Comparison of ENCODE assay signal across 20 cellular contexts in the genomic region with DNA sequence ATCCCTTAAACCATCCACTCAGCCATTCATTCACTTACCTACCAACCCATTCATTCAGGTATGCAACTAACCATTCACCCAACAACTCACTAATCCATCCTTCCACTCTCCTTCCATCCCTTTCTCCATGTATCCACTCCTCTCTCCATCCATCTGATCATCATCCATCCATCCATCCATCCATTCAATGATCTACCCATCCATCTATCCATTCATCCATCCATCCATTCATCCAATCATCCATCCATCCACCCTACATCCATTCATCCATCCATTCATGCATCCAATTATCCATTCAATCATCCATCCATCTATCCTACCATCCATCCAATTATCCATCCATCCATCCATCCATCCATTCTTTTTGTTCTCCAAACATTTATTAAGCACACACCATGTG. TPM values are rescaled to one million over a fixed set of nuclear protein-coding genes. Genes with fewer than 3 reads are reported as not detected.
DNase-seq lines count a peak whose midpoint lies in the region; ATAC-seq, FAIRE-seq and TF ChIP-seq lines count a peak whose summit lies in the region.
"Had no signal": no experiment of that assay in that cellular context is flagged by ENCODE, and none has a peak within 500 bp of the region (broad histone marks: within the 10 kb centered on the region; RNA-seq: fewer than 3 reads in every experiment).

No MANE protein-coding gene starts in this region.

- TF ChIP-seq RAD21 in HepG2 (CRISPR knock-in tag; IDR thresholded peaks at IDR 0.05) (no peak), H1 (IDR thresholded peaks at IDR 0.05 in 1 of 2, conservative IDR thresholded peaks at IDR 0.05 in 1 of 2; ENCODE audit: low read depth in 2 of 2, low read length in 2 of 2) (no peak)

- H4K20me1 ChIP-seq in HepG2 (ENCODE audit: insufficient read depth, low read length) (no peaks in the 10 kb centered on the region), H1 (replicated peaks in 1 of 2; ENCODE audit: control insufficient read depth in 1 of 2, insufficient read depth in 2 of 2, low read length in 2 of 2) (peaks cover 0 to 2% of the 10 kb centered on the region in 2 experiments)
- H4K20me1 ChIP-seq: BLaER1 treated with 17β-estradiol and CSF1 and Interleukin-3, amounts not matched to agents 10 nM and 100 nM had no signal

- H3K9me3 ChIP-seq in HepG2 (ENCODE audit: low read length) = no peaks in the 10 kb centered on the region
- H3K9me3 ChIP-seq in right lobe of liver = no peaks in the 10 kb centered on the region
- no peaks in the 10 kb centered on the region for H3K9me3 ChIP-seq in Panc1 (ENCODE audit: control insufficient read depth, insufficient read depth, low read depth, low read length)
- no peaks in the 10 kb centered on the region for H3K9me3 ChIP-seq in H1 (ENCODE audit: insufficient read depth in 2 of 2, low read depth in 1 of 2, low read length in 1 of 2)
- H3K9me3 ChIP-seq in effector memory CD4-positive, alpha-beta T cell (ENCODE audit: control insufficient read depth, low read length) = no peaks in the 10 kb centered on the region

- TF ChIP-seq CTCF in HepG2 (CRISPR knock-in tag; IDR thresholded peaks at IDR 0.05) (no peak), right lobe of liver (IDR thresholded peaks at IDR 0.05) (no peak), Panc1 (IDR thresholded peaks at IDR 0.05) (no peak), H1 (IDR thresholded peaks at IDR 0.05; ENCODE audit: control extremely low read depth in 1 of 3, insufficient read depth in 1 of 3, low read depth in 1 of 3, low read length in 3 of 3) (no peak)

- no peak overlapping the region for H3K14ac ChIP-seq in H1 (ENCODE audit: insufficient read length)

- H2BK12ac ChIP-seq in H1 (ENCODE audit: low read depth, low read length) = no peak overlapping the region

- no peak overlapping the region for H2BK15ac ChIP-seq in H1 (ENCODE audit: low read length)

- H3K36me3 ChIP-seq in HepG2 (replicated peaks in 1 of 2; ENCODE audit: control insufficient read depth in 1 of 2, insufficient read depth in 2 of 2, low read length in 2 of 2) (no peaks in the 10 kb centered on the region), right lobe of liver (no peaks in the 10 kb centered on the region), Panc1 (ENCODE audit: control insufficient read depth, insufficient read depth, low read length) (no peaks in the 10 kb centered on the region), H1 (ENCODE audit: control insufficient read depth in 2 of 4, insufficient read depth in 4 of 4, low read length in 3 of 4) (no peaks in the 10 kb centered on the region)
- H3K36me3 ChIP-seq in effector memory CD4-positive, alpha-beta T cell (ENCODE audit: control insufficient read depth, insufficient read depth, low read length) = no peaks in the 10 kb centered on the region
- H3K36me3 ChIP-seq: BLaER1 treated with 17β-estradiol and CSF1 and Interleukin-3, amounts not matched to agents 10 nM and 100 nM had no signal

- no TSS peak for BruUV-seq in HepG2 (replicated peaks; lab: Mats Ljungman, UMichigan)
- no TSS peak for BruUV-seq in Panc1 (replicated peaks; lab: Mats Ljungman, UMichigan)

- H3K4me2 ChIP-seq in HepG2 (ENCODE audit: low read depth, low read length) = no peak overlapping the region
- H3K4me2 ChIP-seq in H1 (ENCODE audit: insufficient read depth in 1 of 2, low read depth in 2 of 2, low read length in 2 of 2) = no peak overlapping the region
- H3K4me2 ChIP-seq: BLaER1 treated with 17β-estradiol and CSF1 and Interleukin-3, amounts not matched to agents 10 nM and 100 nM; GM23338 had no signal

- H4K5ac ChIP-seq in H1 (ENCODE audit: insufficient read length, low read depth, low read length) = no peak overlapping the region

- H4K8ac ChIP-seq in H1 (ENCODE audit: extremely low read depth, insufficient read depth, low read length) = no peak overlapping the region

- peaks cover under 1% of the 10 kb centered on the region for H3K9me3 Mint-ChIP-seq in T-helper 2 cell treated with Interferon-gamma antibody and Interleukin-4, amounts not matched to agents 5 μg/mL and 100 μg/mL, for 36 hours
- H3K9me3 Mint-ChIP-seq: CD8-positive, alpha-beta T cell; GM23338 had no signal

- intact Hi-C loops in HepG2 (cut with micrococcal nuclease; ENCODE audit: unreplicated experiment) = no loop called here
- intact Hi-C loops in right lobe of liver (cut with DNase I) = no loop called here
- intact Hi-C loops in Panc1 (cut with micrococcal nuclease; ENCODE audit: unreplicated experiment) = no loop called here

- H3K4me3 ChIP-seq in HepG2 (replicated peaks in 1 of 3; ENCODE audit: insufficient read depth in 1 of 3, low read depth in 2 of 3, low read length in 3 of 3) = no peak overlapping the region
- H3K4me3 ChIP-seq in right lobe of liver = no peak overlapping the region
- no peak overlapping the region for H3K4me3 ChIP-seq in Panc1 (ENCODE audit: low read depth in 2 of 2, low read length in 2 of 2)
- H3K4me3 ChIP-seq in H1 (ENCODE audit: extremely low read depth in 1 of 4, insufficient read depth in 2 of 4, low read depth in 3 of 4, low read length in 4 of 4) = no peak overlapping the region
- H3K4me3 ChIP-seq in effector memory CD4-positive, alpha-beta T cell (ENCODE audit: insufficient read depth, low read depth, low read length, poor library complexity, severe bottlenecking) = no peak overlapping the region
- H3K4me3 ChIP-seq: BLaER1 treated with 17β-estradiol and CSF1 and Interleukin-3, amounts not matched to agents 10 nM and 100 nM; GM23338 had no signal

- H2BK20ac ChIP-seq in H1 (ENCODE audit: low read length) = no peak overlapping the region

- H2BK5ac ChIP-seq in H1 (ENCODE audit: low read depth, low read length) = no peak overlapping the region

- no peak overlapping the region for H3K4ac ChIP-seq in H1 (replicated peaks; ENCODE audit: insufficient read length, low read depth, low read length)

- TF ChIP-seq EP300 in HepG2 (IDR thresholded peaks at IDR 0.05; ENCODE audit: low read depth in 2 of 2, low read length in 2 of 2) (no peak), HepG2 (CRISPR knock-in tag; IDR thresholded peaks at IDR 0.05; ENCODE audit: borderline replicate concordance) (no peak), H1 (IDR thresholded peaks at IDR 0.05; ENCODE audit: borderline replicate concordance in 1 of 2, low read depth in 2 of 2, low read length in 2 of 2) (no peak)

- H3K23ac ChIP-seq in H1 (ENCODE audit: insufficient read length) = no peak overlapping the region

- peaks cover 33% of the 10 kb centered on the region for H3K4me1 ChIP-seq in HepG2 (ENCODE audit: insufficient read depth, low read length)
- no peaks in the 10 kb centered on the region for H3K4me1 ChIP-seq in right lobe of liver
- H3K4me1 ChIP-seq in Panc1 (ENCODE audit: control insufficient read depth, insufficient read depth, low read length) = peaks cover 39% of the 10 kb centered on the region
- H3K4me1 ChIP-seq in H1 (replicated peaks in 1 of 4; ENCODE audit: control insufficient read depth in 3 of 4, insufficient read depth in 4 of 4, low read length in 3 of 4) = no peaks in the 10 kb centered on the region
- peaks cover under 1% of the 10 kb centered on the region for H3K4me1 ChIP-seq in effector memory CD4-positive, alpha-beta T cell (ENCODE audit: control insufficient read depth, insufficient read depth, low read length, poor library complexity, severe bottlenecking)

- H3K56ac ChIP-seq in H1 (replicated peaks; ENCODE audit: insufficient read length, low read depth, low read length) = peak overlapping the region; percentile 86

- H3K79me2 ChIP-seq in HepG2 (ENCODE audit: insufficient read depth, low read length) (no peaks in the 10 kb centered on the region), H1 (ENCODE audit: control insufficient read depth in 1 of 2, insufficient read depth in 2 of 2, low read length in 2 of 2) (no peaks in the 10 kb centered on the region)

- peaks cover 14% of the 10 kb centered on the region for H3K4me1 Mint-ChIP-seq in T-helper 2 cell treated with Interferon-gamma antibody and Interleukin-4, amounts not matched to agents 5 μg/mL and 100 μg/mL, for 36 hours (ENCODE audit: low read depth)
- H3K4me1 Mint-ChIP-seq: GM23338 had no signal

- H3K79me1 ChIP-seq in H1 (ENCODE audit: low read depth, low read length) = no peaks in the 10 kb centered on the region

- FAIRE-seq in HepG2 (lab: Jason Lieb, UNC) (no peak), H1 (lab: Jason Lieb, UNC) (no peak)

- H3K27ac ChIP-seq in HepG2 (ENCODE audit: extremely low read length, insufficient read depth, low read length) (no peak overlapping the region), right lobe of liver (no peak overlapping the region), Panc1 (ENCODE audit: low read length) (peak overlapping the region; percentile 90), H1 (ENCODE audit: low read depth, low read length) (no peak overlapping the region)
- no peak overlapping the region for H3K27ac ChIP-seq in effector memory CD4-positive, alpha-beta T cell (ENCODE audit: insufficient read depth, low read length, poor library complexity, severe bottlenecking)
- H3K27ac ChIP-seq: BLaER1 treated with 17β-estradiol and CSF1 and Interleukin-3, amounts not matched to agents 10 nM and 100 nM had no signal

- in situ Hi-C loops in HepG2 (cut with HindIII; ENCODE audit: extremely low pct_ligation_motif_present, low pct_unique_long_range_greater_than_20kb) = no loop called here
- in situ Hi-C loops in Panc1 (cut with HindIII; ENCODE audit: low pct_unique_long_range_greater_than_20kb, low sequenced_read_pairs) = no loop called here

- H3K9ac ChIP-seq in HepG2 (ENCODE audit: insufficient read depth, low read depth, low read length) (no peak overlapping the region), H1 (replicated peaks in 1 of 4; ENCODE audit: extremely low read depth in 1 of 4, low read depth in 3 of 4, low read length in 3 of 4) (no peak overlapping the region)
- H3K9ac ChIP-seq: BLaER1 treated with 17β-estradiol and CSF1 and Interleukin-3, amounts not matched to agents 10 nM and 100 nM had no signal

- CTCF ChIA-PET in HepG2 (lab: Yijun Ruan, JAX; ENCODE audit: low intra/inter-chr PET ratio, low total read pairs) (no interaction called here), Panc1 (lab: Charles Lee) (no interaction called here), H1 (lab: Charles Lee; ENCODE audit: partially characterized antibody) (interaction anchor here (0.9 to 1.3 kb wide), 3 partner anchors 13 to 142 kb away, joined by 3 to 5 read pairs (median 3); no protein-coding TSS in a partner anchor)

- peaks cover 5% of the 10 kb centered on the region; the same call in 1 of the 2 replicates for H3K23me2 ChIP-seq in H1 (ENCODE audit: low read depth, low read length)

- peaks cover 31% of the 10 kb centered on the region for H3K27me3 Mint-ChIP-seq in T-helper 2 cell treated with Interferon-gamma antibody and Interleukin-4, amounts not matched to agents 5 μg/mL and 100 μg/mL, for 36 hours (ENCODE audit: low read depth)
- H3K27me3 Mint-ChIP-seq: B cell had no signal

- peaks cover 0 to 2% of the 10 kb centered on the region in 2 experiments; a peak in 2 of 5 replicates for H3K27me3 ChIP-seq in HepG2 (ENCODE audit: control insufficient read depth in 1 of 2, insufficient read depth in 2 of 2, low read length in 2 of 2)
- no peaks in the 10 kb centered on the region for H3K27me3 ChIP-seq in right lobe of liver
- no peaks in the 10 kb centered on the region for H3K27me3 ChIP-seq in Panc1 (ENCODE audit: control insufficient read depth, insufficient read depth, low read length)
- no peaks in the 10 kb centered on the region for H3K27me3 ChIP-seq in H1 (replicated peaks in 1 of 4; ENCODE audit: control insufficient read depth in 3 of 4, extremely low read depth in 1 of 4, insufficient read depth in 3 of 4, low read length in 3 of 4)
- no peaks in the 10 kb centered on the region for H3K27me3 ChIP-seq in effector memory CD4-positive, alpha-beta T cell (replicated peaks; ENCODE audit: control insufficient read depth, insufficient read depth, low read length, poor library complexity, severe bottlenecking)
- H3K27me3 ChIP-seq: BLaER1 treated with 17β-estradiol and CSF1 and Interleukin-3, amounts not matched to agents 10 nM and 100 nM had no signal

- H3K18ac ChIP-seq in H1 (ENCODE audit: extremely low read depth, low read length) = no peak overlapping the region

- no peak overlapping the region for H2AK5ac ChIP-seq in H1 (ENCODE audit: low read depth, low read length)

- no peak for TF ChIP-seq POLR2A in HepG2 (IDR thresholded peaks at IDR 0.05; ENCODE audit: insufficient read depth in 1 of 2, low read depth in 2 of 2, low read length in 2 of 2)
- TF ChIP-seq POLR2A in right lobe of liver (IDR thresholded peaks at IDR 0.05) = no peak
- no peak for TF ChIP-seq POLR2A in H1 (IDR thresholded peaks at IDR 0.05; ENCODE audit: control extremely low read depth in 1 of 2, low read depth in 2 of 2, low read length in 2 of 2)

- no peak overlapping the region for H2BK120ac ChIP-seq in H1 (replicated peaks; ENCODE audit: low read depth, low read length)

- H2AFZ ChIP-seq in HepG2 (ENCODE audit: low read length) (no peak overlapping the region), H1 (ENCODE audit: low read length) (no peak overlapping the region)
- H2AFZ ChIP-seq: GM23338 had no signal

- H3K36me3 Mint-ChIP-seq in T-helper 2 cell treated with Interferon-gamma antibody and Interleukin-4, amounts not matched to agents 5 μg/mL and 100 μg/mL, for 36 hours (ENCODE audit: low read depth) = peaks cover under 1% of the 10 kb centered on the region
- H3K36me3 Mint-ChIP-seq: CD8-positive, alpha-beta T cell had no signal

- H3K4me3 Mint-ChIP-seq in T-helper 2 cell treated with Interferon-gamma antibody and Interleukin-4, amounts not matched to agents 5 μg/mL and 100 μg/mL, for 36 hours = no peak overlapping the region
- H3K4me3 Mint-ChIP-seq: B cell; CD8-positive, alpha-beta T cell; GM23338 had no signal

- no peak overlapping the region for H4K91ac ChIP-seq in H1 (replicated peaks; ENCODE audit: insufficient read length, low read length)

- ATAC-seq in HepG2 (no peak), right lobe of liver (no peak), Panc1 (no peak), HG03378 (IDR thresholded peaks at IDR 0.05; ENCODE audit: unreplicated experiment) (no peak)
- ATAC-seq: CD8-positive, alpha-beta T cell; GM23338; HCT116 had no signal

- no peak overlapping the region for H3K27ac Mint-ChIP-seq in T-helper 2 cell treated with Interferon-gamma antibody and Interleukin-4, amounts not matched to agents 5 μg/mL and 100 μg/mL, for 36 hours
- H3K27ac Mint-ChIP-seq: B cell; CD8-positive, alpha-beta T cell; GM23338 had no signal

- POLR2A ChIA-PET in HepG2 (lab: Yijun Ruan, JAX) (interaction anchor here (3.2 kb wide), 1 partner anchor 16 kb away, joined by 16 read pairs; no protein-coding TSS in a partner anchor), Panc1 (lab: Charles Lee) (no interaction called here), H1 (lab: Charles Lee; ENCODE audit: partially characterized antibody) (no interaction called here)

- DNase-seq in HepG2 (ENCODE audit: low spot score) = no peak
- DNase-seq in right lobe of liver = no peak
- DNase-seq in Panc1 (ENCODE audit: low read depth, low spot score) = no peak
- no peak for DNase-seq in H1 (ENCODE audit: low read depth in 1 of 2, low spot score in 2 of 2)
- DNase-seq in NCI-H510A (lab: John Stamatoyannopoulos, UW) = no peak
- no peak for DNase-seq in T-helper 2 cell treated with Interferon-gamma antibody and Interleukin-4, amounts not matched to agents 5 μg/mL and 100 μg/mL, for 36 hours (ENCODE audit: low spot score)
- no peak for DNase-seq in effector memory CD4-positive, alpha-beta T cell
- DNase-seq: 8988T; Calu3; CD8-positive, alpha-beta T cell; DMS79 treated with DMSO at 0.1 percent for 48 hours; GF-D8; H7; IMR-90; KBM-7 had no signal

RNA-seq across cellular contexts. Expression of a gene that starts 13.8 kb away (rescaled TPM):
- total RNA-seq in HepG2 (2016; rRNA removed; fragmentation: Illumina TruSeq; extraction: Trizol) = 0.67 and 0.91 TPM in 2 replicates
- 0.09 and 0.10 TPM in 2 replicates for total RNA-seq in HepG2 (2016; cell fraction: cytosol; rRNA removed; fragmentation: Illumina TruSeq; extraction: Trizol; ENCODE audit: low read depth)
- 0.43 and 1.0 TPM in 2 replicates for total RNA-seq in HepG2 (2016; cell fraction: insoluble cytoplasmic fraction; rRNA removed; fragmentation: Illumina TruSeq; extraction: Trizol)
- 0.17 and 0.28 TPM in 2 replicates for total RNA-seq in HepG2 (2016; cell fraction: membrane; rRNA removed; fragmentation: Illumina TruSeq; extraction: Trizol)
- 0.53 and 0.62 TPM in 2 replicates for total RNA-seq in HepG2 (2016; cell fraction: nucleus; rRNA removed; fragmentation: Illumina TruSeq; extraction: Trizol)
- 0.55 and 0.95 TPM in 2 replicates for polyA plus RNA-seq in HepG2 (2011; rRNA removed)
- polyA plus RNA-seq in HepG2 (2011; cell fraction: cytosol; rRNA removed) = 0.58 and 0.74 TPM in 2 replicates
- 1.00 and 1.0 TPM in 2 replicates for polyA plus RNA-seq in HepG2 (2011; cell fraction: nucleus; rRNA removed)
- 0.56 and 1.8 TPM in 2 replicates for polyA plus RNA-seq in HepG2 (2012)
- polyA plus RNA-seq in HepG2 (2016; cell fraction: cytosol; fragmentation: Illumina TruSeq; extraction: Trizol; ENCODE audit: low read depth) = 0.08 TPM in 1 of 2 replicates, not detected in the other
- polyA plus RNA-seq in HepG2 (2016; cell fraction: insoluble cytoplasmic fraction; fragmentation: Illumina TruSeq; extraction: Trizol; ENCODE audit: low read depth) = 0.65 and 0.69 TPM in 2 replicates
- polyA plus RNA-seq in HepG2 (2016; cell fraction: membrane; fragmentation: Illumina TruSeq; extraction: Trizol; ENCODE audit: low read depth) = 0.12 TPM in 1 of 2 replicates, not detected in the other
- polyA plus RNA-seq in HepG2 (2016; cell fraction: nucleus; fragmentation: Illumina TruSeq; extraction: Trizol; ENCODE audit: insufficient read depth, low read depth) = 0.41 and 0.48 TPM in 2 replicates
- 0.22 TPM in 1 of 2 replicates, not detected in the other for polyA minus RNA-seq in HepG2 (2011; rRNA and poly(A)+ RNA removed; ENCODE audit: low replicate concordance)
- 0.59 and 0.62 TPM in 2 replicates for polyA minus RNA-seq in HepG2 (2011; cell fraction: cytosol; rRNA and poly(A)+ RNA removed)
- polyA minus RNA-seq in HepG2 (2011; cell fraction: nucleus; rRNA and poly(A)+ RNA removed) = 2.2 and 2.4 TPM in 2 replicates
- under 1 TPM in 4 of 6 experiments, not detected in 2; 0.07 to 0.43 (median 0.15) TPM for total RNA-seq in right lobe of liver
- 3.1 TPM for total RNA-seq in Panc1 (2021; ENCODE audit: unreplicated experiment)
- polyA plus RNA-seq in Panc1 (2012; ENCODE audit: insufficient read length) = 4.0 TPM
- 0.19 and 0.27 TPM in 2 replicates for total RNA-seq in H1 (2021; fragmentation: NEBNext Ultra II Directional; extraction: Animal tissue kit (Norgen Biotek cat#: 25700))
- polyA plus RNA-seq in H1 (2011; rRNA removed) = 0.06 and 0.08 TPM in 2 replicates
- 0.03 TPM for polyA plus RNA-seq in H1 (2011; cell fraction: cytosol; rRNA removed)
- 0.10 TPM for polyA plus RNA-seq in H1 (2011; cell fraction: nucleus; rRNA removed)
- polyA plus RNA-seq in H1 (2012, experiment 1 of 2) = 0.25 to 0.48 TPM (median 0.38 TPM) in 3 of 4 replicates, not detected in the other
- not detected for polyA plus RNA-seq in H1 (2012, experiment 2 of 2)
- 0.20 TPM for polyA plus RNA-seq in H1 (2013, experiment 1 of 2)
- polyA plus RNA-seq in H1 (2013, experiment 2 of 2) = 0.18 TPM
- 0.02 and 0.06 TPM in 2 replicates for polyA minus RNA-seq in H1 (2011; rRNA and poly(A)+ RNA removed)
- polyA minus RNA-seq in H1 (2011; cell fraction: cytosol; rRNA and poly(A)+ RNA removed) = not detected
- polyA minus RNA-seq in H1 (2011; cell fraction: nucleus; rRNA and poly(A)+ RNA removed) = 0.30 TPM
- total RNA-seq: CD8-positive, alpha-beta T cell had no signal
- polyA plus RNA-seq: IMR-90 had no signal
